11 cellular contexts compared by ENCODE assay signal in genomic region chr15:40087991-40088928, GRCh38. TPM values are rescaled to one million over a fixed set of nuclear protein-coding genes. Genes with fewer than 3 reads are reported as not detected.
A peak's percentile ranks its signal among the peaks of the same experiment; 100 is the strongest.
DNase-seq lines count a peak whose midpoint lies in the region; ATAC-seq and TF ChIP-seq lines count a peak whose summit lies in the region.
"Had no signal": no experiment of that assay in that cellular context is flagged by ENCODE, and none has a peak within 500 bp of the region (broad histone marks: within the 10 kb centered on the region; RNA-seq: fewer than 3 reads in every experiment).

No MANE protein-coding gene starts in this region.

- H3K9me3 ChIP-seq in HUES6 (ENCODE audit: control insufficient read depth, insufficient read depth, low read depth, low read length) (no peaks in the 10 kb centered on the region), iPS-15b (ENCODE audit: control insufficient read depth, insufficient read depth, low read length) (no peaks in the 10 kb centered on the region), gastrocnemius medialis (no peaks in the 10 kb centered on the region)

- in situ Hi-C loops in gastrocnemius medialis (cut with MboI; ENCODE audit: low sequenced_read_pairs in 4 of 4), result no loop called here

- H3K4me3 Mint-ChIP-seq in WTC11, result peak overlapping the region; percentile 6; the same call in 1 of the 2 replicates
- H3K4me3 Mint-ChIP-seq: activated naive CD4-positive, alpha-beta T cell treated with anti-CD3 and anti-CD28 coated beads for 36 hours had no signal

- TF ChIP-seq POLR2A in gastrocnemius medialis (IDR thresholded peaks at IDR 0.05), result no peak

- H3K4me1 Mint-ChIP-seq in WTC11, result peaks cover 78% of the 10 kb centered on the region

- peak overlapping the region; percentile 25; the same call in 1 of the 2 replicates for H3K4me3 ChIP-seq in HUES6 (ENCODE audit: low read depth, low read length)
- H3K4me3 ChIP-seq in iPS-15b (ENCODE audit: low read depth, low read length), result peak overlapping the region; percentile 26
- H3K4me3 ChIP-seq in gastrocnemius medialis, result no peak overlapping the region

- ATAC-seq in WTC11 (peak; percentile 7), gastrocnemius medialis (peak in 1 of 2 donors; percentile 7), GM21367 (IDR thresholded peaks at IDR 0.05; ENCODE audit: unreplicated experiment) (no peak)

- H3K27me3 ChIP-seq in HUES6 (ENCODE audit: control insufficient read depth, insufficient read depth, low read length) (no peaks in the 10 kb centered on the region), iPS-15b (ENCODE audit: control insufficient read depth, insufficient read depth, low read length) (peaks cover 5% of the 10 kb centered on the region), gastrocnemius medialis (no peaks in the 10 kb centered on the region)

- CTCF ChIA-PET in WTC11 (lab: Charles Lee), result interaction anchor here (0.6 to 4.6 kb wide), 14 partner anchors 10 to 374 kb away, joined by 3 to 50 read pairs (median 4); partner anchors contain the start of gene BMF

- POLR2A ChIA-PET in WTC11 (lab: Charles Lee), result interaction anchor here (0.5 to 2.1 kb wide), 3 partner anchors 11 to 37 kb away, joined by 3 to 7 read pairs (median 4); no protein-coding TSS in a partner anchor

- H3K9ac ChIP-seq in HUES6 (ENCODE audit: low read length) (peak overlapping the region; percentile 31), iPS-15b (ENCODE audit: low read depth, low read length) (peak overlapping the region; percentile 54)

- TF ChIP-seq CTCF in WTC11 (IDR thresholded peaks at IDR 0.05) (no peak), gastrocnemius medialis (IDR thresholded peaks at IDR 0.05 in 4 of 5, conservative IDR thresholded peaks at IDR 0.05 in 1 of 5) (no peak)

- peaks cover 14% of the 10 kb centered on the region for H3K36me3 Mint-ChIP-seq in WTC11

- H3K36me3 ChIP-seq in HUES6 (ENCODE audit: control insufficient read depth, insufficient read depth, low read length) (no peaks in the 10 kb centered on the region), iPS-15b (ENCODE audit: control insufficient read depth, insufficient read depth, low read length) (no peaks in the 10 kb centered on the region), gastrocnemius medialis (no peaks in the 10 kb centered on the region)

- no peak for DNase-seq in WTC11 (ENCODE audit: low spot score)
- peak in 1 of 2 donors; percentile 66 for DNase-seq in gastrocnemius medialis
- DNase-seq in UCSD-AML1 (lab: John Stamatoyannopoulos, UW; ENCODE audit: unreplicated experiment), result no peak
- no peak for DNase-seq in AML-193 (lab: John Stamatoyannopoulos, UW)
- no peak for DNase-seq in stimulated activated CD4-positive, alpha-beta T cell treated with anti-CD3 and anti-CD28 coated beads, Interleukin-2, amount 100 ng/mL, for 48 hours
- DNase-seq: activated naive CD4-positive, alpha-beta T cell treated with anti-CD3 and anti-CD28 coated beads for 36 hours; effector CD8-positive, alpha-beta T cell; hippocampal formation had no signal

- intact Hi-C loops in gastrocnemius medialis (cut with DNase I; ENCODE audit: low total_unique reads), result no loop called here

- peaks cover 75% of the 10 kb centered on the region for H3K4me1 ChIP-seq in HUES6 (ENCODE audit: control insufficient read depth, insufficient read depth, low read length)
- H3K4me1 ChIP-seq in iPS-15b (ENCODE audit: control insufficient read depth, insufficient read depth, low read length), result peaks cover 48% of the 10 kb centered on the region
- H3K4me1 ChIP-seq in gastrocnemius medialis, result peaks cover 45 to 49% of the 10 kb centered on the region in 2 donors

- H3K27ac ChIP-seq in HUES6 (ENCODE audit: low read depth, low read length) (peak overlapping the region; percentile 7; the same call in 1 of the 2 replicates), gastrocnemius medialis (peak overlapping the region in 3 of 4 donors; percentile 24 to 41 (median 35))

- no peaks in the 10 kb centered on the region; the same call in 1 of the 2 replicates for H3K27me3 Mint-ChIP-seq in WTC11 (ENCODE audit: low read depth)

- H3K27ac Mint-ChIP-seq in WTC11, result peak overlapping the region; percentile 90
- H3K27ac Mint-ChIP-seq: activated naive CD4-positive, alpha-beta T cell treated with anti-CD3 and anti-CD28 coated beads for 36 hours had no signal

- no peaks in the 10 kb centered on the region for H3K9me3 Mint-ChIP-seq in WTC11
- H3K9me3 Mint-ChIP-seq: activated naive CD4-positive, alpha-beta T cell treated with anti-CD3 and anti-CD28 coated beads for 36 hours had no signal

TF ChIP-seq in WTC11, 78 proteins besides CTCF, POLR2A, EP300 and RAD21:
- TF ChIP-seq ZNF121 (CRISPR knock-in tag; IDR thresholded peaks at IDR 0.05), result peak; percentile 75
- no peak for TF ChIP-seq ATF1 (CRISPR knock-in tag; IDR thresholded peaks at IDR 0.05)
- peak; percentile 81 for TF ChIP-seq GABPB1 (CRISPR knock-in tag; IDR thresholded peaks at IDR 0.05)
- TF ChIP-seq SMAD3 (CRISPR knock-in tag; IDR thresholded peaks at IDR 0.05; ENCODE audit: borderline replicate concordance), result no peak
- TF ChIP-seq ELF4 (CRISPR knock-in tag; IDR thresholded peaks at IDR 0.05; ENCODE audit: low read depth), result no peak

RNA-seq across cellular contexts. Expression of gene BMF, which starts 20.4 kb away (rescaled TPM):
- total RNA-seq in WTC11 (2021) (32.9 to 36.9 TPM (median 36.6 TPM) in 3 replicates), gastrocnemius medialis (10 to 100 TPM in 1 of 4 donors, 1 to 10 TPM in 2, under 1 TPM in 1; 0.82 to 11.6 (median 3.2) TPM)

RNA-seq across cellular contexts. Expression of gene SRP14, which starts 49.3 kb away (rescaled TPM):
- 190 to 199 TPM (median 192 TPM) in 3 replicates for total RNA-seq in WTC11 (2021)
- total RNA-seq in gastrocnemius medialis, result 100 to 1,000 TPM; 180 to 244 (median 208) TPM

Comparison
In these comparisons a context has a peak if more than half of its experiments do, and no peak if none do; other contexts are left out.
1. H3K4me3 ChIP-seq: peak in HUES6 (single experiment) and iPS-15b (single experiment); none in gastrocnemius medialis (0 of 4).